Comparison of ENCODE assay signal across 14 cellular contexts in genomic region chr20:46199198-46199597, GRCh38.
DNase-seq lines count a peak whose midpoint lies in the region; ATAC-seq and TF ChIP-seq lines count a peak whose summit lies in the region.
"Had no signal": no experiment of that assay in that cellular context is flagged by ENCODE, and none has a peak within 500 bp of the region (broad histone marks: within the 10 kb centered on the region; RNA-seq: fewer than 3 reads in every experiment).

No MANE protein-coding gene starts in this region.

- H3K9me3 Mint-ChIP-seq in activated T-cell treated with anti-CD3 and anti-CD28 coated beads, Interleukin-2, amount 50 U/mL, for 4 hours, result no peaks in the 10 kb centered on the region
- peaks cover 0 to 3% (median 0%) of the 10 kb centered on the region in 6 donors for H3K9me3 Mint-ChIP-seq in immature natural killer cell

- peaks cover 5% of the 10 kb centered on the region for H3K4me1 Mint-ChIP-seq in activated T-cell treated with anti-CD3 and anti-CD28 coated beads, Interleukin-2, amount 50 U/mL, for 4 hours (ENCODE audit: low read depth)
- peaks cover 2 to 5% of the 10 kb centered on the region in 2 donors for H3K4me1 Mint-ChIP-seq in immature natural killer cell

- no peak overlapping the region for H3K27ac ChIP-seq in A673 (ENCODE audit: low read depth, low read length, poor library complexity, severe bottlenecking)
- H3K27ac ChIP-seq: gastrocnemius medialis, SJSA1 had no signal

- no TSS peak for BruUV-seq in A673 (replicated peaks; lab: Mats Ljungman, UMichigan)

- H3K36me3 ChIP-seq in A673 (ENCODE audit: insufficient read depth, low read length, poor library complexity, severe bottlenecking), result no peaks in the 10 kb centered on the region
- H3K36me3 ChIP-seq: gastrocnemius medialis, SJSA1 had no signal

- no peak for TF ChIP-seq CTCF in A673 (conservative IDR thresholded peaks at IDR 0.05; ENCODE audit: low read depth, low read length)

- no peaks in the 10 kb centered on the region for H3K36me3 Mint-ChIP-seq in activated T-cell treated with anti-CD3 and anti-CD28 coated beads, Interleukin-2, amount 50 U/mL, for 4 hours (ENCODE audit: insufficient read depth)
- H3K36me3 Mint-ChIP-seq in immature natural killer cell, result no peaks in the 10 kb centered on the region
- H3K36me3 Mint-ChIP-seq: CD4-positive, CD25-positive, alpha-beta regulatory T cell had no signal

- DNase-seq in A673 (ENCODE audit: low spot score) (peak; percentile 21), ELF-1 (ENCODE audit: low read depth, low spot score) (peak; percentile 75), iPS-NIHi11 (ENCODE audit: low spot score) (peak; percentile 93), KG1 (lab: John Stamatoyannopoulos, UW) (no peak), immature natural killer cell (no peak), dedifferentiated amniotic fluid mesenchymal stem cell (ENCODE audit: extremely low spot score) (no peak)
- no peak for DNase-seq in activated T-cell treated with anti-CD3 and anti-CD28 coated beads, Interleukin-2, amount 50 U/mL, for 4 hours
- DNase-seq: anterior cingulate cortex; CD4-positive, CD25-positive, alpha-beta regulatory T cell; gastrocnemius medialis; NCI-H1105 treated with DMSO at 0.1 percent for 48 hours; NCI-H69 had no signal

- H3K27ac Mint-ChIP-seq in immature natural killer cell, result no peak overlapping the region
- H3K27ac Mint-ChIP-seq: CD4-positive, CD25-positive, alpha-beta regulatory T cell had no signal

- no peak overlapping the region for H3K4me3 Mint-ChIP-seq in activated T-cell treated with anti-CD3 and anti-CD28 coated beads, Interleukin-2, amount 50 U/mL, for 4 hours
- H3K4me3 Mint-ChIP-seq in immature natural killer cell, result no peak overlapping the region

- POLR2A ChIA-PET in A673 (lab: Charles Lee; ENCODE audit: low non-redundant PET), result no interaction called here

- intact Hi-C loops in A673 (cut with micrococcal nuclease; ENCODE audit: unreplicated experiment), result no loop called here

- CTCF ChIA-PET in A673 (lab: Charles Lee), result no interaction called here

- peaks cover 40% of the 10 kb centered on the region for H3K27me3 Mint-ChIP-seq in activated T-cell treated with anti-CD3 and anti-CD28 coated beads, Interleukin-2, amount 50 U/mL, for 4 hours (ENCODE audit: low read depth)
- H3K27me3 Mint-ChIP-seq in immature natural killer cell (ENCODE audit: low read depth in 3 of 3), result peaks cover 9 to 25% (median 9%) of the 10 kb centered on the region in 3 donors

- H3K4me1 ChIP-seq in A673 (ENCODE audit: insufficient read depth, low read length, poor library complexity, severe bottlenecking), result no peaks in the 10 kb centered on the region
- H3K4me1 ChIP-seq: gastrocnemius medialis, SJSA1 had no signal

- H3K27me3 ChIP-seq in A673 (replicated peaks; ENCODE audit: insufficient read depth, low read depth, low read length, poor library complexity), result peaks cover 10% of the 10 kb centered on the region

- no peaks in the 10 kb centered on the region for H3K9me3 ChIP-seq in A673 (ENCODE audit: low read depth, low read length, poor library complexity, severe bottlenecking)
- H3K9me3 ChIP-seq: gastrocnemius medialis, SJSA1 had no signal

- peak; percentile 46 to 50 for ATAC-seq in activated T-cell treated with anti-CD3 and anti-CD28 coated beads, Interleukin-2, amount 50 U/mL, for 4 hours
- ATAC-seq in GM21529 (IDR thresholded peaks at IDR 0.05; ENCODE audit: unreplicated experiment), result no peak
- ATAC-seq: gastrocnemius medialis had no signal

- no peak overlapping the region for H3K4me3 ChIP-seq in A673 (ENCODE audit: low read depth, low read length, poor library complexity, severe bottlenecking)
- H3K4me3 ChIP-seq: SJSA1 had no signal

Comparison
In these comparisons a context has a peak if more than half of its experiments do, and no peak if none do; other contexts are left out.
1. DNase-seq: peak in A673 (single experiment), ELF-1 (single experiment) and iPS-NIHi11 (single experiment); none in activated T-cell treated with anti-CD3 and anti-CD28 coated beads, Interleukin-2, amount 50 U/mL, for 4 hours (single experiment), KG1 (single experiment), immature natural killer cell (0 of 3) and dedifferentiated amniotic fluid mesenchymal stem cell (single experiment).